In genomic region chr17:56851008-56851407, GRCh38 we compare ENCODE assay signal across 16 cellular contexts. TPM values are rescaled to one million over a fixed set of nuclear protein-coding genes. Genes with fewer than 3 reads are reported as not detected.
"Had no signal": no experiment of that assay in that cellular context is flagged by ENCODE, and none has a peak within 500 bp of the region (broad histone marks: within the 10 kb centered on the region; RNA-seq: fewer than 3 reads in every experiment).

No MANE protein-coding gene starts in this region.

- H3K27me3 ChIP-seq: tibial artery, uterus had no signal

- H3K27ac ChIP-seq: tibial artery, uterus, VCaP had no signal

- H3K9me3 Mint-ChIP-seq: activated naive CD4-positive, alpha-beta T cell treated with anti-CD3 and anti-CD28 coated beads, Interleukin-2, amount 50 U/mL, for 24 hours; activated T-helper 2 cell treated with anti-CD3 and anti-CD28 coated beads, Interferon-gamma antibody, Interleukin-2, Interleukin-4, amounts not matched to agents 10 μg/mL and 5 μg/mL and 100 μg/mL, durations not matched to agents 14 hours and 24 hours and 36 hours; dendritic cell treated with granulocyte-macrophage colony-stimulating factor and Interleukin-4, amounts not matched to agents 40 ng/mL and 50 ng/mL, for 4 days; immature natural killer cell; natural killer cell treated with Interleukin-12 subunit alpha and Interleukin-12 subunit beta and Interleukin-15 and Interleukin-18, amount 100 ng/mL, for 72 hours; stimulated activated effector memory CD8-positive, alpha-beta T cell treated with anti-CD3 and anti-CD28 coated beads, Interleukin-12 subunit alpha, Interleukin-12 subunit beta, amount 100 ng/mL, for 72 hours had no signal

- H3K9me3 ChIP-seq: tibial artery, uterus had no signal

- DNase-seq: anterior cingulate cortex, cerebellar nuclear complex, immature natural killer cell, nucleus accumbens, right cardiac atrium, T1000, tibial artery, uterus had no signal

- H3K4me3 ChIP-seq: smooth muscle cell, tibial artery, uterus had no signal

- H3K4me3 Mint-ChIP-seq: activated naive CD4-positive, alpha-beta T cell treated with anti-CD3 and anti-CD28 coated beads, Interleukin-2, amount 50 U/mL, for 24 hours; dendritic cell treated with granulocyte-macrophage colony-stimulating factor and Interleukin-4, amounts not matched to agents 40 ng/mL and 50 ng/mL, for 4 days; immature natural killer cell; natural killer cell treated with Interleukin-12 subunit alpha and Interleukin-12 subunit beta and Interleukin-15 and Interleukin-18, amount 100 ng/mL, for 72 hours; stimulated activated effector memory CD8-positive, alpha-beta T cell treated with anti-CD3 and anti-CD28 coated beads, Interleukin-12 subunit alpha, Interleukin-12 subunit beta, amount 100 ng/mL, for 72 hours had no signal

- H3K36me3 ChIP-seq: uterus had no signal

- H3K4me1 Mint-ChIP-seq: stimulated activated effector memory CD8-positive, alpha-beta T cell treated with anti-CD3 and anti-CD28 coated beads, Interleukin-12 subunit alpha, Interleukin-12 subunit beta, amount 100 ng/mL, for 72 hours had no signal

- H3K27me3 Mint-ChIP-seq: activated naive CD4-positive, alpha-beta T cell treated with anti-CD3 and anti-CD28 coated beads, Interleukin-2, amount 50 U/mL, for 24 hours; dendritic cell treated with granulocyte-macrophage colony-stimulating factor and Interleukin-4, amounts not matched to agents 40 ng/mL and 50 ng/mL, for 4 days; natural killer cell treated with Interleukin-12 subunit alpha and Interleukin-12 subunit beta and Interleukin-15 and Interleukin-18, amount 100 ng/mL, for 72 hours; progenitor cell of endocrine pancreas had no signal

- ATAC-seq: natural killer cell treated with Interleukin-12 subunit alpha and Interleukin-12 subunit beta and Interleukin-15 and Interleukin-18, amount 100 ng/mL, for 72 hours; right cardiac atrium; stimulated activated effector memory CD8-positive, alpha-beta T cell treated with anti-CD3 and anti-CD28 coated beads, Interleukin-12 subunit alpha, Interleukin-12 subunit beta, amount 100 ng/mL, for 72 hours had no signal

- H3K4me2 ChIP-seq: smooth muscle cell had no signal

- H3K27ac Mint-ChIP-seq: activated T-helper 2 cell treated with anti-CD3 and anti-CD28 coated beads, Interferon-gamma antibody, Interleukin-2, Interleukin-4, amounts not matched to agents 10 μg/mL and 5 μg/mL and 100 μg/mL, durations not matched to agents 14 hours and 24 hours and 36 hours; dendritic cell treated with granulocyte-macrophage colony-stimulating factor and Interleukin-4, amounts not matched to agents 40 ng/mL and 50 ng/mL, for 4 days; natural killer cell treated with Interleukin-12 subunit alpha and Interleukin-12 subunit beta and Interleukin-15 and Interleukin-18, amount 100 ng/mL, for 72 hours had no signal

- H3K4me1 ChIP-seq: tibial artery, uterus had no signal

RNA-seq across cellular contexts. Expression of gene C17orf67, which starts 17.3 kb away (rescaled TPM):
- total RNA-seq: smooth muscle cell had no signal
